ENCODE assay signal across 8 cellular contexts in the genomic region with DNA sequence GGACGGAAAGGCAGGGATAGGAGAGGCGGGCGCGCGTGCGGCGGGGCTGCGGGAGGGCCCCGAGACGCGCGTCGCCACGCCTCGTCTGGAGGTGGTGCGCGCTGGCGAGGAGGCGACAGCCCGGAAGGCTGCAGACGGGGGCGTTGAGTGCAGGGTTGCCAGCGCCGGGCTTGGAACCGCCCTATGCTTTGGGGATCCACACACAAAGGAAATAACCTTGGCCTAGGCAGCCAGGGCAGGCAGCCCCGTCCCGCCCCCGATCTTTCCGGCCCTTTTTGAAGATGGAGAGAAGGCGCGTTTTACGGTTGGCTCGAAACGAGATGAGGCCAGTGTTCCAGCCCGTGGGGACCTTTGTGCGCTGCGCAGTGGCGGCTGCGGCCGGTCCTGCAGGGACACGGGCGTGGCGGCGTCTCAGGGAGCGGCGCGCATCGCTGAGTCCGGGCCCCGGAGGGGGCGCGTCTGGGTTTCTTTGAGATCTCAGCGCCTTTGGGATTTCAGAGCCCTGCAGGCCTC. TPM values are rescaled to one million over a fixed set of nuclear protein-coding genes. Genes with fewer than 3 reads are reported as not detected.
DNase-seq lines count a peak whose midpoint lies in the region; ATAC-seq and TF ChIP-seq lines count a peak whose summit lies in the region.

No MANE protein-coding gene starts in this region.

- H3K4me1 Mint-ChIP-seq in activated CD8-positive, alpha-beta memory T cell treated with anti-CD3 and anti-CD28 coated beads, Interleukin-2, amount 10 ng/mL, durations not matched to agents 7 days and 5 days, result peaks cover 24% of the 10 kb centered on the region
- peaks cover 10% of the 10 kb centered on the region for H3K4me1 Mint-ChIP-seq in endothelial cell (ENCODE audit: unreplicated experiment)

- H3K27me3 Mint-ChIP-seq in activated CD8-positive, alpha-beta memory T cell treated with anti-CD3 and anti-CD28 coated beads, Interleukin-2, amount 10 ng/mL, durations not matched to agents 7 days and 5 days, result peaks cover 87% of the 10 kb centered on the region
- H3K27me3 Mint-ChIP-seq in endothelial cell (ENCODE audit: unreplicated experiment), result peaks cover 12% of the 10 kb centered on the region

- CTCF ChIA-PET in activated CD8-positive, alpha-beta memory T cell treated with anti-CD3 and anti-CD28 coated beads, Interleukin-2, amount 10 ng/mL, durations not matched to agents 7 days and 5 days (lab: Charles Lee), result interaction anchor here (2.1 kb wide), 1 partner anchor 11 kb away, joined by 11 read pairs; no protein-coding TSS in a partner anchor

- peak overlapping the region; percentile 69 for H3K4me3 Mint-ChIP-seq in activated CD8-positive, alpha-beta memory T cell treated with anti-CD3 and anti-CD28 coated beads, Interleukin-2, amount 10 ng/mL, durations not matched to agents 7 days and 5 days
- H3K4me3 Mint-ChIP-seq in endothelial cell (ENCODE audit: unreplicated experiment), result peak overlapping the region; percentile 87

- DNase-seq in SIG-M5 treated with dmso at 0.1 percent for 504 hours (lab: John Stamatoyannopoulos, UW; ENCODE audit: unreplicated experiment) (peak; percentile 34), SIG-M5 (lab: John Stamatoyannopoulos, UW) (no peak), NCI-H526 (lab: John Stamatoyannopoulos, UW) (peak; percentile 77 to 92), endothelial cell (ENCODE audit: low spot score) (peak; percentile 28), mucosa of gallbladder (ENCODE audit: low spot score) (peak; percentile 40)
- DNase-seq in activated CD8-positive, alpha-beta memory T cell treated with anti-CD3 and anti-CD28 coated beads, Interleukin-2, amount 10 ng/mL, durations not matched to agents 7 days and 5 days, result peak; percentile 68
- DNase-seq in stimulated activated CD8-positive, alpha-beta memory T cell treated with anti-CD3 and anti-CD28 coated beads, Interleukin-7, amount 100 ng/mL, for 24 hours (ENCODE audit: low read depth), result peak; percentile 20

- H3K36me3 Mint-ChIP-seq in activated CD8-positive, alpha-beta memory T cell treated with anti-CD3 and anti-CD28 coated beads, Interleukin-2, amount 10 ng/mL, durations not matched to agents 7 days and 5 days, result no peaks in the 10 kb centered on the region
- H3K36me3 Mint-ChIP-seq in endothelial cell (ENCODE audit: low read depth, unreplicated experiment), result no peaks in the 10 kb centered on the region

- ATAC-seq in HG03039 (IDR thresholded peaks at IDR 0.05; ENCODE audit: unreplicated experiment), result peak; percentile 48
- ATAC-seq in activated CD8-positive, alpha-beta memory T cell treated with anti-CD3 and anti-CD28 coated beads, Interleukin-2, amount 10 ng/mL, durations not matched to agents 7 days and 5 days, result peak; percentile 90

- H3K27ac Mint-ChIP-seq in activated CD8-positive, alpha-beta memory T cell treated with anti-CD3 and anti-CD28 coated beads, Interleukin-2, amount 10 ng/mL, durations not matched to agents 7 days and 5 days, result no peak overlapping the region
- H3K27ac Mint-ChIP-seq in endothelial cell (ENCODE audit: unreplicated experiment), result no peak overlapping the region

- TF ChIP-seq CTCF in endothelial cell (IDR thresholded peaks at IDR 0.05; ENCODE audit: unreplicated experiment), result no peak

- H3K9me3 Mint-ChIP-seq in activated CD8-positive, alpha-beta memory T cell treated with anti-CD3 and anti-CD28 coated beads, Interleukin-2, amount 10 ng/mL, durations not matched to agents 7 days and 5 days (ENCODE audit: low read depth), result no peaks in the 10 kb centered on the region
- no peaks in the 10 kb centered on the region for H3K9me3 Mint-ChIP-seq in endothelial cell (ENCODE audit: unreplicated experiment)

RNA-seq across cellular contexts. Expression of gene TRIM2, which starts 50.8 kb away (rescaled TPM):
- total RNA-seq in activated CD8-positive, alpha-beta memory T cell treated with anti-CD3 and anti-CD28 coated beads, Interleukin-2, amount 10 ng/mL, durations not matched to agents 7 days and 5 days, result not detected
- total RNA-seq in endothelial cell (ENCODE audit: unreplicated experiment), result 15.4 TPM
- total RNA-seq in mucosa of gallbladder, result 146 TPM

Comparison
In these comparisons a context has a peak if more than half of its experiments do, and no peak if none do; other contexts are left out.
1. RNA of gene TRIM2, which starts 50.8 kb away (total RNA-seq): 146 TPM in mucosa of gallbladder (single experiment) and 15.4 TPM in endothelial cell (single experiment); not detected in activated CD8-positive, alpha-beta memory T cell treated with anti-CD3 and anti-CD28 coated beads, Interleukin-2, amount 10 ng/mL, durations not matched to agents 7 days and 5 days; every median in the first group is over 10 times any median in the second.